ENCODE assay signal across 10 cellular contexts in the genomic region with DNA sequence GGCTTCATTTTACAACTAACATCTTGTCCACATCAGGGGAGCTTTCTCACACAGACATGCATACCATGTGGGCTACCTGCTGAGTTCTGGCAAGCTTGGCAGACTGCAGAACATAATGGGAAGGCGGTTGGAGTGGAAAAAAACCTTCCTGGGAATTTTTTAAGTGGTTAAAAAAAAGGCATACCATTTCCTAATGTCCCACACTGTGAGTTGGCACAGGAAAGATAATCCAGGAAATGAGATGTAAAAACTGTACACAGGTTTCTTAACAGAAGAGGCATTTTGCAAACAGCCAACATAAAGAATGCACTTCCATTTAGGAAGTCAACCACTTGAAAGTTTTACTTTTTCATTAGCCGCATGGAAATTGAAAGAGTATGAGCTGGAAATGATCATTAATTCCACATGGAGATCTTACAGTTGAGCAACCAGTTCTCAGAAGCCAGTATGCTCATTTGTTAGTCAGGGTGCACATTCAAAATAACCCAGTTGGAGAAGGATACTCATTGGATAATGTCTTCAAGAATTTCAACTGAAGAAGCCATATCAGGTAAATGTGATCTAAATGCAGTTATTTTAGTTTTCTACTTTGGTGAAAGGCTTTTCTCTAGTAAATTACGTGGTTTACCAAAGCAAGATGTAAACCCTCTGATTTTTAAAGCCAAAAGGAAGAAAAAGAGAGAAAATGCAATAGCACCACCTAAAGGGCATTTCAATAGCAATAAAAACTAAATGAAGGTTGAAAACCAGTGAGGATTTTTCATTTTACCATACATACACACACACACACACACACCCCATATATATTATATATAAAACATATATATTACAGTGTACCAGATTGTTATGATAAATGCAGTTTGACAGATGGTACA.
DNase-seq lines count a peak whose midpoint lies in the region; ATAC-seq and TF ChIP-seq lines count a peak whose summit lies in the region.
"Had no signal": no experiment of that assay in that cellular context is flagged by ENCODE, and none has a peak within 500 bp of the region (broad histone marks: within the 10 kb centered on the region; RNA-seq: fewer than 3 reads in every experiment).

No MANE protein-coding gene starts in this region.

- no peak overlapping the region for H3K4me3 ChIP-seq in SU-DHL-6 (ENCODE audit: insufficient read depth, low read length, poor library complexity, severe bottlenecking)
- H3K4me3 ChIP-seq in kidney epithelial cell (ENCODE audit: low read depth, low read length), result no peak overlapping the region

- TF ChIP-seq CTCF in SU-DHL-6 (IDR thresholded peaks at IDR 0.05; ENCODE audit: insufficient read depth, low read length, poor library complexity, severe bottlenecking) (peak; percentile 70), kidney epithelial cell (IDR thresholded peaks at IDR 0.05; ENCODE audit: insufficient read depth, low read length, poor library complexity, severe bottlenecking) (peak; percentile 27)

- peak; percentile 87 for DNase-seq in DMS 273 treated with DMSO at 0.1 percent for 48 hours (lab: John Stamatoyannopoulos, UW)
- peak; percentile 71 for DNase-seq in HS-5 (ENCODE audit: low read depth)
- DNase-seq in kidney epithelial cell (ENCODE audit: low read depth), result no peak
- no peak for DNase-seq in activated CD8-positive, alpha-beta memory T cell treated with anti-CD3 and anti-CD28 coated beads, Interleukin-2, amount 50 U/mL, for 48 hours
- no peak for DNase-seq in stimulated activated CD4-positive, alpha-beta T cell treated with anti-CD3 and anti-CD28 coated beads, Interleukin-12 subunit alpha, Interleukin-12 subunit beta, amount 100 ng/mL, for 4 hours
- DNase-seq: NCI-H748 treated with DMSO at 0.1 percent for 48 hours; stimulated activated CD4-positive, alpha-beta T cell treated with anti-CD3 and anti-CD28 coated beads, Interleukin-2, amount 100 ng/mL, for 24 hours had no signal

- H3K27ac ChIP-seq in SU-DHL-6 (ENCODE audit: low read depth, low read length), result no peak overlapping the region

- H3K36me3 ChIP-seq in SU-DHL-6 (ENCODE audit: low read length) (no peaks in the 10 kb centered on the region), kidney epithelial cell (ENCODE audit: control insufficient read depth, insufficient read depth, low read length) (no peaks in the 10 kb centered on the region)

- ATAC-seq in GM21367 (IDR thresholded peaks at IDR 0.05; ENCODE audit: unreplicated experiment), result no peak
- no peak for ATAC-seq in HG02970 (IDR thresholded peaks at IDR 0.05; ENCODE audit: low FRiP score, unreplicated experiment)

- no peaks in the 10 kb centered on the region for H3K9me3 ChIP-seq in SU-DHL-6 (ENCODE audit: insufficient read depth, low read length)

- no peaks in the 10 kb centered on the region for H4K20me1 ChIP-seq in SU-DHL-6 (ENCODE audit: low read depth, low read length)

- H3K79me2 ChIP-seq in SU-DHL-6 (ENCODE audit: insufficient read depth, low read length), result no peaks in the 10 kb centered on the region

- H3F3A ChIP-seq in SU-DHL-6 (ENCODE audit: insufficient read depth), result no peaks in the 10 kb centered on the region

- no peaks in the 10 kb centered on the region for H3K9me2 ChIP-seq in SU-DHL-6 (replicated peaks; ENCODE audit: insufficient read depth, low read length)

- H2AFZ ChIP-seq in SU-DHL-6 (ENCODE audit: low read depth, low read length, severe bottlenecking), result no peak overlapping the region

- no peak overlapping the region for H3K4me2 ChIP-seq in SU-DHL-6 (ENCODE audit: low read depth, low read length, poor library complexity, severe bottlenecking)

- H3K27me3 ChIP-seq in SU-DHL-6 (ENCODE audit: low read length), result no peaks in the 10 kb centered on the region
- H3K27me3 ChIP-seq in kidney epithelial cell (ENCODE audit: control insufficient read depth, insufficient read depth, low read length), result no peaks in the 10 kb centered on the region

- H3K9ac ChIP-seq in SU-DHL-6 (ENCODE audit: low read length), result no peak overlapping the region

Comparison
In these comparisons a context has a peak if more than half of its experiments do, and no peak if none do; other contexts are left out.
1. DNase-seq: peak in DMS 273 treated with DMSO at 0.1 percent for 48 hours (single experiment) and HS-5 (single experiment); none in kidney epithelial cell (single experiment), activated CD8-positive, alpha-beta memory T cell treated with anti-CD3 and anti-CD28 coated beads, Interleukin-2, amount 50 U/mL, for 48 hours (single experiment) and stimulated activated CD4-positive, alpha-beta T cell treated with anti-CD3 and anti-CD28 coated beads, Interleukin-12 subunit alpha, Interleukin-12 subunit beta, amount 100 ng/mL, for 4 hours (single experiment).